ENCODE assay signal across 22 cellular contexts in genomic region chrX:108322243-108322642, GRCh38.
"Had no signal": no experiment of that assay in that cellular context is flagged by ENCODE, and none has a peak within 500 bp of the region (broad histone marks: within the 10 kb centered on the region; RNA-seq: fewer than 3 reads in every experiment).

No MANE protein-coding gene starts in this region.

- H3K36me3 ChIP-seq: esophagus muscularis mucosa, right atrium auricular region, sigmoid colon, thoracic aorta, transverse colon had no signal

- H3K27me3 Mint-ChIP-seq: dendritic cell treated with granulocyte-macrophage colony-stimulating factor and Interleukin-4, amounts not matched to agents 40 ng/mL and 50 ng/mL, for 4 days had no signal

- H3K9me3 ChIP-seq: esophagus muscularis mucosa, mucosa of descending colon, right atrium auricular region, sigmoid colon, thoracic aorta, transverse colon had no signal

- H3K4me1 ChIP-seq: right atrium auricular region, sigmoid colon, transverse colon had no signal

- H3K4me3 Mint-ChIP-seq: dendritic cell treated with granulocyte-macrophage colony-stimulating factor and Interleukin-4, amounts not matched to agents 40 ng/mL and 50 ng/mL, for 4 days; effector memory CD8-positive, alpha-beta T cell; naive thymus-derived CD8-positive, alpha-beta T cell; stimulated activated naive B cell treated with anti-CD40 and anti-IgM and Interleukin-4, amounts not matched to agents 10 μg/mL and 1 μg/mL and 100 μg/mL, for 72 hours; stimulated activated naive CD8-positive, alpha-beta T cell treated with anti-CD3 and anti-CD28 coated beads, Interleukin-15, amount 100 ng/mL, for 72 hours had no signal

- H3K27me3 ChIP-seq: right atrium auricular region, sigmoid colon, transverse colon had no signal

- H3K4me3 ChIP-seq: esophagus muscularis mucosa, mucosa of descending colon, right atrium auricular region, sigmoid colon, skin epidermis, thoracic aorta, transverse colon had no signal

- H3K9me3 Mint-ChIP-seq: dendritic cell treated with granulocyte-macrophage colony-stimulating factor and Interleukin-4, amounts not matched to agents 40 ng/mL and 50 ng/mL, for 4 days; effector memory CD8-positive, alpha-beta T cell; naive thymus-derived CD8-positive, alpha-beta T cell; stimulated activated naive B cell treated with anti-CD40 and anti-IgM and Interleukin-4, amounts not matched to agents 10 μg/mL and 1 μg/mL and 100 μg/mL, for 72 hours; stimulated activated naive CD8-positive, alpha-beta T cell treated with anti-CD3 and anti-CD28 coated beads, Interleukin-15, amount 100 ng/mL, for 72 hours had no signal

- H3K27ac ChIP-seq: epithelial cell of prostate, esophagus muscularis mucosa, skin epidermis, thoracic aorta, transverse colon had no signal

- DNase-seq: cerebellar nuclear complex; effector memory CD8-positive, alpha-beta T cell; head of caudate nucleus; hippocampal formation; mammary epithelial cell; mucosa of descending colon; naive thymus-derived CD8-positive, alpha-beta T cell; occipital lobe; sigmoid colon; stimulated activated CD4-positive, alpha-beta T cell treated with anti-CD3 and anti-CD28 coated beads, Interleukin-2, amount 100 ng/mL, for 24 hours; stimulated activated CD4-positive, alpha-beta T cell treated with anti-CD3 and anti-CD28 coated beads, Interleukin-4, amount 100 ng/mL, for 4 hours; stimulated activated naive B cell treated with anti-CD40 and anti-IgM and Interleukin-4, amounts not matched to agents 10 μg/mL and 1 μg/mL and 100 μg/mL, for 72 hours; stimulated activated naive CD8-positive, alpha-beta T cell treated with anti-CD3 and anti-CD28 coated beads, Interleukin-15, amount 100 ng/mL, for 72 hours; substantia nigra; transverse colon had no signal

- H3K36me3 Mint-ChIP-seq: naive thymus-derived CD8-positive, alpha-beta T cell had no signal

- H3K4me1 Mint-ChIP-seq: naive thymus-derived CD8-positive, alpha-beta T cell; stimulated activated naive B cell treated with anti-CD40 and anti-IgM and Interleukin-4, amounts not matched to agents 10 μg/mL and 1 μg/mL and 100 μg/mL, for 72 hours; stimulated activated naive CD8-positive, alpha-beta T cell treated with anti-CD3 and anti-CD28 coated beads, Interleukin-15, amount 100 ng/mL, for 72 hours had no signal

- ATAC-seq: effector memory CD8-positive, alpha-beta T cell; left lobe of liver; mucosa of descending colon; naive thymus-derived CD8-positive, alpha-beta T cell; stimulated activated naive B cell treated with anti-CD40 and anti-IgM and Interleukin-4, amounts not matched to agents 10 μg/mL and 1 μg/mL and 100 μg/mL, for 72 hours; stimulated activated naive CD8-positive, alpha-beta T cell treated with anti-CD3 and anti-CD28 coated beads, Interleukin-15, amount 100 ng/mL, for 72 hours had no signal

- H3K27ac Mint-ChIP-seq: dendritic cell treated with granulocyte-macrophage colony-stimulating factor and Interleukin-4, amounts not matched to agents 40 ng/mL and 50 ng/mL, for 4 days; effector memory CD8-positive, alpha-beta T cell; naive thymus-derived CD8-positive, alpha-beta T cell; stimulated activated naive B cell treated with anti-CD40 and anti-IgM and Interleukin-4, amounts not matched to agents 10 μg/mL and 1 μg/mL and 100 μg/mL, for 72 hours; stimulated activated naive CD8-positive, alpha-beta T cell treated with anti-CD3 and anti-CD28 coated beads, Interleukin-15, amount 100 ng/mL, for 72 hours had no signal
